23 cellular contexts compared by ENCODE assay signal in the genomic region with DNA sequence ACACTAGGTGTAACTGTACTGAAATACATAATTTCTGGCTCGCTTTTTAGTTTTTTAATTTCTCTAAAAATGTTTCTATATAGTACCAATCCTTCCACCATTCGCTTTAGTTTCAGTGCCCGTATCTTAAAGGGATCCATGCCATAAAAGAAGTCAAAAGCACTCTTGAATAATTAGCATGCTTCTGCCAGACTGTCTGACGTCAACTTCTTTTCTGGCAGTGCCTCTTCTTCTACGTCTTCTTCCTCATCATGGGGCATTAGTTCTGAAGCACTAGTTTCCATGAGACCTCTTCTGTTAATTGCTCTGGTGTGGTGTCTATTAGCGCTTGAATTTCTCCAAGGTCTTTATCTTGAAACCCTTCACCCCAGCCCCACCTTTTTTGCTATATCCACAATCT.
"Had no signal": no experiment of that assay in that cellular context is flagged by ENCODE, and none has a peak within 500 bp of the region (broad histone marks: within the 10 kb centered on the region; RNA-seq: fewer than 3 reads in every experiment).

No MANE protein-coding gene starts in this region.

- H3K36me3 ChIP-seq: cardiac muscle cell, spleen, upper lobe of right lung had no signal

- H3K4me1 ChIP-seq: body of pancreas, upper lobe of right lung had no signal

- H3K9me3 ChIP-seq: upper lobe of right lung had no signal

- H3K27me3 ChIP-seq: body of pancreas, cardiac muscle cell, spleen, upper lobe of right lung had no signal

- H3K27ac Mint-ChIP-seq: memory B cell, WTC11 had no signal

- DNase-seq: activated CD8-positive, alpha-beta memory T cell treated with anti-CD3 and anti-CD28 coated beads, Interleukin-2, amount 50 U/mL, for 48 hours; activated naive CD4-positive, alpha-beta T cell treated with Interleukin-2 at 50 U/mL for 16 hours; activated T-cell treated with anti-CD3 and anti-CD28 coated beads, Interleukin-2, amount 50 U/mL, for 4 hours; anterior cingulate cortex; body of pancreas; effector CD4-positive, alpha-beta T cell; erythroblast; foreskin melanocyte; glutamatergic neuron; hippocampal formation; occipital lobe; retina; spleen; stimulated activated CD4-positive, alpha-beta T cell treated with anti-CD3 and anti-CD28 coated beads, Interleukin-4, amount 100 ng/mL, for 24 hours; stimulated activated naive CD4-positive, alpha-beta T cell treated with Interleukin-2 at 50 U/mL for 16 hours; T1000; upper lobe of right lung had no signal

- ATAC-seq: activated T-cell treated with anti-CD3 and anti-CD28 coated beads, Interleukin-2, amount 50 U/mL, for 4 hours; body of pancreas; SK-N-SH treated with all-trans-retinoic acid at 6 μM for 48 hours; upper lobe of right lung; WTC11 had no signal

- H3K27ac ChIP-seq: body of pancreas, cardiac muscle cell, spleen, upper lobe of right lung had no signal

- H3K36me3 Mint-ChIP-seq: WTC11 had no signal

- H3K4me1 Mint-ChIP-seq: neural crest cell had no signal

- FAIRE-seq: endometrium had no signal

- H3K4me3 Mint-ChIP-seq: activated T-cell treated with anti-CD3 and anti-CD28 coated beads, Interleukin-2, amount 50 U/mL, for 4 hours; memory B cell; neural crest cell; WTC11 had no signal

- H3K9me3 Mint-ChIP-seq: neural crest cell, WTC11 had no signal

- H3K4me3 ChIP-seq: body of pancreas, cardiac muscle cell, spleen, upper lobe of right lung had no signal

- H3K27me3 Mint-ChIP-seq: memory B cell had no signal
